ENCODE assay signal across 9 cellular contexts in genomic region chr5:95283761-95284511, GRCh38. TPM values are rescaled to one million over a fixed set of nuclear protein-coding genes. Genes with fewer than 3 reads are reported as not detected.
DNase-seq lines count a peak whose midpoint lies in the region; ATAC-seq and TF ChIP-seq lines count a peak whose summit lies in the region.
"Had no signal": no experiment of that assay in that cellular context is flagged by ENCODE, and none has a peak within 500 bp of the region (broad histone marks: within the 10 kb centered on the region; RNA-seq: fewer than 3 reads in every experiment).

No MANE protein-coding gene starts in this region.

- H2AFZ ChIP-seq in neural cell (ENCODE audit: low read depth, low read length), result peak overlapping the region; percentile 19

- H3K4me2 ChIP-seq in neural cell (ENCODE audit: low read length), result peak overlapping the region; percentile 50

- TF ChIP-seq CTCF in LNCAP (IDR thresholded peaks at IDR 0.05) (peak; percentile 74), WI38 (IDR thresholded peaks at IDR 0.05; ENCODE audit: low read depth, low read length) (peak; percentile 28), fibroblast of pulmonary artery (IDR thresholded peaks at IDR 0.05; ENCODE audit: low read length, missing control alignments) (peak; percentile 31), neural cell (IDR thresholded peaks at IDR 0.05; ENCODE audit: poor library complexity, severe bottlenecking) (peak; percentile 75)

- H3K4me3 ChIP-seq in WI38 (ENCODE audit: low read depth, low read length) (peak overlapping the region; percentile 57), fibroblast of pulmonary artery (replicated peaks; ENCODE audit: low read depth, low read length) (peak overlapping the region; percentile 46), neural cell (ENCODE audit: low read length) (peak overlapping the region; percentile 83)

- ATAC-seq in GM21619 (IDR thresholded peaks at IDR 0.05; ENCODE audit: unreplicated experiment) (peak; percentile 60), GM21381 (IDR thresholded peaks at IDR 0.05; ENCODE audit: unreplicated experiment) (no peak)

- H3K27me3 ChIP-seq in neural cell (ENCODE audit: insufficient read depth, low read depth, low read length), result peaks cover 51% of the 10 kb centered on the region

- peak overlapping the region; percentile 54 for H3K9ac ChIP-seq in neural cell (ENCODE audit: low read length)

- no peaks in the 10 kb centered on the region for H3K79me2 ChIP-seq in neural cell (replicated peaks; ENCODE audit: insufficient read depth, low read length)

- no peak for TF ChIP-seq EP300 in neural cell (conservative IDR thresholded peaks at IDR 0.05; ENCODE audit: poor library complexity, severe bottlenecking)

- no peaks in the 10 kb centered on the region for H3F3A ChIP-seq in neural cell (ENCODE audit: insufficient read depth, low read length, poor library complexity, severe bottlenecking)

- TF ChIP-seq RAD21 in neural cell (conservative IDR thresholded peaks at IDR 0.05), result peak; percentile 59

- H3K9me2 ChIP-seq in neural cell (ENCODE audit: insufficient read depth, low read length), result no peaks in the 10 kb centered on the region

- H3K36me3 ChIP-seq in neural cell (ENCODE audit: insufficient read depth, low read length), result no peaks in the 10 kb centered on the region

- no peaks in the 10 kb centered on the region for H4K20me1 ChIP-seq in neural cell (ENCODE audit: insufficient read depth)

- no peaks in the 10 kb centered on the region for H3K9me3 ChIP-seq in neural cell (ENCODE audit: low read length)

- DNase-seq in NCI-H748 (lab: John Stamatoyannopoulos, UW; ENCODE audit: unreplicated experiment), result peak; percentile 72
- no peak for DNase-seq in NCI-H748 treated with DMSO at 0.1 percent for 48 hours (lab: John Stamatoyannopoulos, UW)
- DNase-seq in fibroblast of pulmonary artery (ENCODE audit: low read depth), result no peak

- no peak overlapping the region for H3K27ac ChIP-seq in neural cell (ENCODE audit: low read length)
- H3K27ac ChIP-seq: epithelial cell of prostate had no signal

TF ChIP-seq in neural cell, 6 proteins besides CTCF, POLR2A, EP300 and RAD21:
- TF ChIP-seq TAF1 (IDR thresholded peaks at IDR 0.05; ENCODE audit: low read depth) (no peak), POLR2AphosphoS5 (IDR thresholded peaks at IDR 0.05) (peak; percentile 4), SMC3 (conservative IDR thresholded peaks at IDR 0.05; ENCODE audit: poor library complexity) (peak; percentile 69), EZH2 (IDR thresholded peaks at IDR 0.05; ENCODE audit: borderline replicate concordance, insufficient read depth, low read length, poor library complexity, severe bottlenecking) (no peak), REST (IDR thresholded peaks at IDR 0.05; ENCODE audit: borderline replicate concordance) (no peak), MXI1 (conservative IDR thresholded peaks at IDR 0.05; ENCODE audit: poor library complexity, severe bottlenecking) (peak; percentile 33)

RNA-seq across cellular contexts. Expression of gene MCTP1, which starts 1.0 kb away (rescaled TPM):
- 1.1 and 1.9 TPM in 2 replicates for polyA plus RNA-seq in neural cell
- polyA minus RNA-seq in neural cell, result 4.6 and 6.0 TPM in 2 replicates
